Comparison of ENCODE assay signal across 8 cellular contexts in the genomic region with DNA sequence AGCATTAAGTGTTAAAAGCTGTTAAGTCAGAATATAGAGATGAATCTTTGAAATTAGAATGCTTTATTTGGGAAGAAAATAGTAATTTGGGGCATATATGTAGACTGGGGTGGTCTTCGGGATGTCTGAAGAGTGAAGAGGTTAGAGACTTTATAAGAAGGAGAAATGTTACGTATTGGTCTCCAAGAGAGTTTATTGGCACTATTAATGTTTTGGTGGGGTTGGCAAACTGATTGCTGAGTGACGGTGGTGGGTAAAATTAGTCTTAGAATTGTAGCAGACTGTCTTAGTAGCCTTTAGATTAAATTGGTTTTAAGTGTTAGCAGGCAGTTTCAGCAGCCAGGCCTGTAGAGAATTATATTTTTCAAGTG. TPM values are rescaled to one million over a fixed set of nuclear protein-coding genes. Genes with fewer than 3 reads are reported as not detected.
A peak's percentile ranks its signal among the peaks of the same experiment; 100 is the strongest.
DNase-seq lines count a peak whose midpoint lies in the region; ATAC-seq and TF ChIP-seq lines count a peak whose summit lies in the region.

No MANE protein-coding gene starts in this region.

- peak overlapping the region; percentile 89 for H3K27ac ChIP-seq in BLaER1
- peak overlapping the region; percentile 76 for H3K27ac ChIP-seq in KMS-11
- no peak overlapping the region for H3K27ac ChIP-seq in coronary artery

- no peaks in the 10 kb centered on the region for H3K27me3 Mint-ChIP-seq in natural killer cell treated with Interleukin-12 subunit alpha and Interleukin-12 subunit beta and Interleukin-15 and Interleukin-18, amount 100 ng/mL, for 72 hours

- H3K27me3 ChIP-seq in BLaER1 (no peaks in the 10 kb centered on the region), KMS-11 (ENCODE audit: insufficient read depth, low read depth) (no peaks in the 10 kb centered on the region)

- no peak for TF ChIP-seq CTCF in KMS-11 (conservative IDR thresholded peaks at IDR 0.05; ENCODE audit: low read depth, low read length)
- TF ChIP-seq CTCF in coronary artery (IDR thresholded peaks at IDR 0.05): no peak

- H3K9me3 ChIP-seq in BLaER1: no peaks in the 10 kb centered on the region

- H3K27ac Mint-ChIP-seq in natural killer cell treated with Interleukin-12 subunit alpha and Interleukin-12 subunit beta and Interleukin-15 and Interleukin-18, amount 100 ng/mL, for 72 hours: peak overlapping the region; percentile 96 to 98

- peaks cover 5% of the 10 kb centered on the region for H3K36me3 Mint-ChIP-seq in natural killer cell treated with Interleukin-12 subunit alpha and Interleukin-12 subunit beta and Interleukin-15 and Interleukin-18, amount 100 ng/mL, for 72 hours

- H2AFZ ChIP-seq in KMS-11 (ENCODE audit: low read depth): peak overlapping the region; percentile 63

- H3K4me3 ChIP-seq in BLaER1: peak overlapping the region; percentile 68
- H3K4me3 ChIP-seq in KMS-11 (IDR thresholded peaks at IDR 0.05; ENCODE audit: insufficient read depth, low read depth, low read length): peak overlapping the region; percentile 20
- peak overlapping the region; percentile 72 for H3K4me3 ChIP-seq in coronary artery

- peaks cover 34 to 54% of the 10 kb centered on the region in 2 donors for H3K4me1 Mint-ChIP-seq in natural killer cell treated with Interleukin-12 subunit alpha and Interleukin-12 subunit beta and Interleukin-15 and Interleukin-18, amount 100 ng/mL, for 72 hours (ENCODE audit: low read depth in 2 of 2)

- peaks cover 7% of the 10 kb centered on the region for H3K36me3 ChIP-seq in BLaER1
- no peaks in the 10 kb centered on the region for H3K36me3 ChIP-seq in KMS-11 (ENCODE audit: insufficient read depth)

- peak overlapping the region; percentile 80 for H3K4me2 ChIP-seq in BLaER1
- peak overlapping the region; percentile 90 for H3K4me2 ChIP-seq in KMS-11

- peaks cover 32% of the 10 kb centered on the region for H3K4me1 ChIP-seq in BLaER1
- H3K4me1 ChIP-seq in KMS-11 (ENCODE audit: low read depth, poor library complexity, severe bottlenecking): peaks cover 55% of the 10 kb centered on the region

- H4K20me1 ChIP-seq in BLaER1 (no peaks in the 10 kb centered on the region), KMS-11 (ENCODE audit: insufficient read depth) (no peaks in the 10 kb centered on the region)

- H3K9ac ChIP-seq in BLaER1 (peak overlapping the region; percentile 78; the same call in 1 of the 2 replicates), KMS-11 (peak overlapping the region; percentile 67)

- H3K79me2 ChIP-seq in KMS-11 (ENCODE audit: insufficient read depth, low read depth): peaks cover 6% of the 10 kb centered on the region; the same call in 1 of the 2 replicates

- peak overlapping the region; percentile 95 for H3K4me3 Mint-ChIP-seq in natural killer cell treated with Interleukin-12 subunit alpha and Interleukin-12 subunit beta and Interleukin-15 and Interleukin-18, amount 100 ng/mL, for 72 hours

- DNase-seq in coronary artery (ENCODE audit: low spot score) (no peak), NCI-H526 treated with DMSO at 0.1 percent for 48 hours (lab: John Stamatoyannopoulos, UW) (no peak), DMS153 treated with DMSO at 0.1 percent for 48 hours (lab: John Stamatoyannopoulos, UW; ENCODE audit: unreplicated experiment) (no peak)
- DNase-seq in natural killer cell treated with Interleukin-12 subunit alpha and Interleukin-12 subunit beta and Interleukin-15 and Interleukin-18, amount 100 ng/mL, for 72 hours (ENCODE audit: low spot score): no peak
- DNase-seq in effector CD4-positive, alpha-beta T cell: no peak
- no peak for DNase-seq in activated CD8-positive, alpha-beta memory T cell treated with anti-CD3 and anti-CD28 coated beads, Interleukin-2, amount 50 U/mL, for 48 hours

- no peak for ATAC-seq in natural killer cell treated with Interleukin-12 subunit alpha and Interleukin-12 subunit beta and Interleukin-15 and Interleukin-18, amount 100 ng/mL, for 72 hours

- no peaks in the 10 kb centered on the region for H3K9me3 Mint-ChIP-seq in natural killer cell treated with Interleukin-12 subunit alpha and Interleukin-12 subunit beta and Interleukin-15 and Interleukin-18, amount 100 ng/mL, for 72 hours

RNA-seq across cellular contexts. Expression of a gene that starts 4.9 kb away (rescaled TPM):
- 10 to 100 TPM in 1 of 2 donors, 1 to 10 TPM in 1; 5.7 to 12.5 TPM for total RNA-seq in natural killer cell treated with Interleukin-12 subunit alpha and Interleukin-12 subunit beta and Interleukin-15 and Interleukin-18, amount 100 ng/mL, for 72 hours

Comparison
In these comparisons a context has a peak if more than half of its experiments do, and no peak if none do; other contexts are left out.
1. H3K27ac ChIP-seq: peak in BLaER1 (single experiment) and KMS-11 (single experiment); none in coronary artery (0 of 2).
2. H3K4me3 ChIP-seq: peak in every context shown above with its lines; median percentile 72 in coronary artery; 68 in BLaER1; 20 in KMS-11.